ENCODE assay signal across 23 cellular contexts in the genomic region with DNA sequence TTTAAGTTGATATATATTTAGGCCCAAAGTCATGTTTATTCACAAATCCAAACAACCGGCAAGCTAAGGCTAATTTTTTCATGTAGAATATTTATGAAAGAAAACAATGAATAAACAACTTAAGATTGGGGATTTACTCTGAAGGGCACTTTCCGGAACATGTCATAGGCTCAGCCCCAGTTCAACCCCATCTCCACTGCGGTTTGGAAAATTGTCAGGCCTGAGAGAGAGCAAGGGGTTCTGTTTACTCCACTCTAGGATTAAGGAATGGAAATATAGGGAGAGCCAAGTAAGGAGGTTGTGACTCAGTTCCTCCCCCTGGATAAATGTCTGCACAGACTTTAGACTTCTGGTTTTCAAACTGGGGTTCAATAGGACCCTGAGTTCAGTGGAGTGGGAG. TPM values are rescaled to one million over a fixed set of nuclear protein-coding genes. Genes with fewer than 3 reads are reported as not detected.
DNase-seq lines count a peak whose midpoint lies in the region; ATAC-seq and TF ChIP-seq lines count a peak whose summit lies in the region.
"Had no signal": no experiment of that assay in that cellular context is flagged by ENCODE, and none has a peak within 500 bp of the region (broad histone marks: within the 10 kb centered on the region; RNA-seq: fewer than 3 reads in every experiment).

No MANE protein-coding gene starts in this region.

- TF ChIP-seq POLR2A in sigmoid colon (IDR thresholded peaks at IDR 0.05), result no peak

- peaks cover 0 to 33% (median 19%) of the 10 kb centered on the region in 4 donors for H3K4me1 ChIP-seq in sigmoid colon

- H3K27ac Mint-ChIP-seq in activated CD4-positive, alpha-beta memory T cell treated with anti-CD3 and anti-CD28 coated beads, Interleukin-2, amount 10 ng/mL, durations not matched to agents 7 days and 5 days, result no peak overlapping the region
- H3K27ac Mint-ChIP-seq: activated CD4-positive, alpha-beta T cell treated with anti-CD3 and anti-CD28 coated beads, Interleukin-2, amount 10 ng/mL, durations not matched to agents 7 days and 5 days; activated naive CD8-positive, alpha-beta T cell treated with anti-CD3 and anti-CD28 coated beads, Interleukin-2, amount 10 ng/mL, durations not matched to agents 7 days and 5 days; activated T-helper 17 cell treated with anti-CD3 and anti-CD28 coated beads, Interleukin-2, amount 50 U/mL, for 72 hours had no signal

- no peaks in the 10 kb centered on the region for H3K27me3 ChIP-seq in sigmoid colon
- H3K27me3 ChIP-seq: neutrophil had no signal

- ATAC-seq in HG02610 (IDR thresholded peaks at IDR 0.05; ENCODE audit: unreplicated experiment), result no peak
- ATAC-seq: activated T-helper 17 cell treated with anti-CD3 and anti-CD28 coated beads, Interleukin-2, amount 50 U/mL, for 72 hours; esophagus mucosa; Right ventricle myocardium inferior had no signal

- no peaks in the 10 kb centered on the region for H3K36me3 Mint-ChIP-seq in activated CD4-positive, alpha-beta memory T cell treated with anti-CD3 and anti-CD28 coated beads, Interleukin-2, amount 10 ng/mL, durations not matched to agents 7 days and 5 days (ENCODE audit: low read depth)
- H3K36me3 Mint-ChIP-seq: activated naive CD8-positive, alpha-beta T cell treated with anti-CD3 and anti-CD28 coated beads, Interleukin-2, amount 10 ng/mL, durations not matched to agents 7 days and 5 days had no signal

- TF ChIP-seq CTCF in fibroblast of villous mesenchyme (IDR thresholded peaks at IDR 0.05; ENCODE audit: insufficient read depth, low read depth, low read length), result no peak
- TF ChIP-seq CTCF in sigmoid colon (IDR thresholded peaks at IDR 0.05), result no peak

- no peaks in the 10 kb centered on the region for H3K9me3 Mint-ChIP-seq in activated CD4-positive, alpha-beta memory T cell treated with anti-CD3 and anti-CD28 coated beads, Interleukin-2, amount 10 ng/mL, durations not matched to agents 7 days and 5 days
- H3K9me3 Mint-ChIP-seq: activated CD4-positive, alpha-beta T cell treated with anti-CD3 and anti-CD28 coated beads, Interleukin-2, amount 10 ng/mL, durations not matched to agents 7 days and 5 days; activated naive CD8-positive, alpha-beta T cell treated with anti-CD3 and anti-CD28 coated beads, Interleukin-2, amount 10 ng/mL, durations not matched to agents 7 days and 5 days; activated T-helper 17 cell treated with anti-CD3 and anti-CD28 coated beads, Interleukin-2, amount 50 U/mL, for 72 hours had no signal

- intact Hi-C loops in sigmoid colon (cut with DNase I), result no loop called here

- H3K27me3 Mint-ChIP-seq in activated CD4-positive, alpha-beta memory T cell treated with anti-CD3 and anti-CD28 coated beads, Interleukin-2, amount 10 ng/mL, durations not matched to agents 7 days and 5 days, result no peaks in the 10 kb centered on the region
- H3K27me3 Mint-ChIP-seq: activated CD4-positive, alpha-beta T cell treated with anti-CD3 and anti-CD28 coated beads, Interleukin-2, amount 10 ng/mL, durations not matched to agents 7 days and 5 days; activated naive CD8-positive, alpha-beta T cell treated with anti-CD3 and anti-CD28 coated beads, Interleukin-2, amount 10 ng/mL, durations not matched to agents 7 days and 5 days; activated T-helper 17 cell treated with anti-CD3 and anti-CD28 coated beads, Interleukin-2, amount 50 U/mL, for 72 hours had no signal

- no peaks in the 10 kb centered on the region for H3K36me3 ChIP-seq in sigmoid colon
- H3K36me3 ChIP-seq: WERI-Rb-1 had no signal

- 83 to 85% methylated on average over 3 of the region's 3 CpGs for WGBS in sigmoid colon, 2 donors

- CTCF ChIA-PET in activated CD4-positive, alpha-beta memory T cell treated with anti-CD3 and anti-CD28 coated beads, Interleukin-2, amount 10 ng/mL, durations not matched to agents 7 days and 5 days (lab: Charles Lee), result no interaction called here

- TF ChIP-seq EP300 in sigmoid colon (IDR thresholded peaks at IDR 0.05), result no peak

- no peaks in the 10 kb centered on the region for H3K4me1 Mint-ChIP-seq in activated CD4-positive, alpha-beta memory T cell treated with anti-CD3 and anti-CD28 coated beads, Interleukin-2, amount 10 ng/mL, durations not matched to agents 7 days and 5 days
- H3K4me1 Mint-ChIP-seq: activated CD4-positive, alpha-beta T cell treated with anti-CD3 and anti-CD28 coated beads, Interleukin-2, amount 10 ng/mL, durations not matched to agents 7 days and 5 days; activated naive CD8-positive, alpha-beta T cell treated with anti-CD3 and anti-CD28 coated beads, Interleukin-2, amount 10 ng/mL, durations not matched to agents 7 days and 5 days; activated T-helper 17 cell treated with anti-CD3 and anti-CD28 coated beads, Interleukin-2, amount 50 U/mL, for 72 hours had no signal

- no peak overlapping the region for H3K4me3 Mint-ChIP-seq in activated CD4-positive, alpha-beta memory T cell treated with anti-CD3 and anti-CD28 coated beads, Interleukin-2, amount 10 ng/mL, durations not matched to agents 7 days and 5 days
- H3K4me3 Mint-ChIP-seq: activated CD4-positive, alpha-beta T cell treated with anti-CD3 and anti-CD28 coated beads, Interleukin-2, amount 10 ng/mL, durations not matched to agents 7 days and 5 days; activated naive CD8-positive, alpha-beta T cell treated with anti-CD3 and anti-CD28 coated beads, Interleukin-2, amount 10 ng/mL, durations not matched to agents 7 days and 5 days; activated T-helper 17 cell treated with anti-CD3 and anti-CD28 coated beads, Interleukin-2, amount 50 U/mL, for 72 hours had no signal

- POLR2A ChIA-PET in activated CD4-positive, alpha-beta memory T cell treated with anti-CD3 and anti-CD28 coated beads, Interleukin-2, amount 10 ng/mL, durations not matched to agents 7 days and 5 days (lab: Charles Lee), result no interaction called here

- DNase-seq in AG08396 (ENCODE audit: low spot score), result peak; percentile 79
- DNase-seq in amniotic epithelial cell (ENCODE audit: low read depth), result peak; percentile 94
- DNase-seq in fibroblast of villous mesenchyme (ENCODE audit: low read depth), result peak; percentile 92
- DNase-seq in sigmoid colon, result no peak
- DNase-seq in activated CD4-positive, alpha-beta memory T cell treated with anti-CD3 and anti-CD28 coated beads, Interleukin-2, amount 10 ng/mL, durations not matched to agents 7 days and 5 days, result no peak
- DNase-seq in HuH-7.5 (ENCODE audit: low spot score), result no peak
- no peak for DNase-seq in SW480 (ENCODE audit: low spot score)
- DNase-seq: ACHN; activated CD4-positive, alpha-beta T cell treated with anti-CD3 and anti-CD28 coated beads, Interleukin-2, amount 10 ng/mL, durations not matched to agents 7 days and 5 days; activated naive CD8-positive, alpha-beta T cell treated with anti-CD3 and anti-CD28 coated beads, Interleukin-2, amount 10 ng/mL, durations not matched to agents 7 days and 5 days; Calu3; DND-41; effector CD8-positive, alpha-beta T cell; H7; NCI-H1417; NCI-H446 treated with DMSO at 0.1 percent for 48 hours; WERI-Rb-1 had no signal

- H3K4me3 ChIP-seq in fibroblast of villous mesenchyme (ENCODE audit: low read depth, low read length), result no peak overlapping the region
- H3K4me3 ChIP-seq in sigmoid colon, result no peak overlapping the region

- H3K9me3 ChIP-seq in sigmoid colon, result no peaks in the 10 kb centered on the region
- H3K9me3 ChIP-seq: neutrophil had no signal

- peak overlapping the region; percentile 11 to 64 (median 26) for H3K27ac ChIP-seq in sigmoid colon
- H3K27ac ChIP-seq: C4-2B, neutrophil, WERI-Rb-1 had no signal

RNA-seq across cellular contexts. Expression of gene RPS6KA2, which starts 18.2 kb away (rescaled TPM):
- total RNA-seq in fibroblast of villous mesenchyme, result 15.5 and 20.0 TPM in 2 replicates
- 10 to 100 TPM; 27.8 to 44.7 (median 32.3) TPM for total RNA-seq in sigmoid colon
- polyA plus RNA-seq in sigmoid colon, result 10 to 100 TPM in 2 of 3 donors, 1 to 10 TPM in 1; 6.5 to 14.7 (median 12.6) TPM
- total RNA-seq in activated CD4-positive, alpha-beta memory T cell treated with anti-CD3 and anti-CD28 coated beads, Interleukin-2, amount 10 ng/mL, durations not matched to agents 7 days and 5 days, result 1 to 10 TPM; 6.3 to 6.5 TPM

RNA-seq across cellular contexts. Expression of gene RAMACL, which starts 22.3 kb away (rescaled TPM):
- total RNA-seq in fibroblast of villous mesenchyme, result 0.43 and 0.97 TPM in 2 replicates
- 1 to 10 TPM in 3 of 4 donors, under 1 TPM in 1; 0.66 to 3.0 (median 2.2) TPM for total RNA-seq in sigmoid colon
- polyA plus RNA-seq in sigmoid colon, result under 1 TPM in 1 of 3 donors, not detected in 2; 0.34 TPM
- under 1 TPM in 1 of 2 experiments, not detected in 1; 0.23 TPM for total RNA-seq in activated CD4-positive, alpha-beta memory T cell treated with anti-CD3 and anti-CD28 coated beads, Interleukin-2, amount 10 ng/mL, durations not matched to agents 7 days and 5 days
- total RNA-seq: H7 had no signal

Comparison
In these comparisons a context has a peak if more than half of its experiments do, and no peak if none do; other contexts are left out.
1. DNase-seq: peak in AG08396 (single experiment), amniotic epithelial cell (single experiment) and fibroblast of villous mesenchyme (single experiment); none in sigmoid colon (single experiment), activated CD4-positive, alpha-beta memory T cell treated with anti-CD3 and anti-CD28 coated beads, Interleukin-2, amount 10 ng/mL, durations not matched to agents 7 days and 5 days (single experiment), HuH-7.5 (single experiment) and SW480 (single experiment).